Comparison of ENCODE assay signal across 24 cellular contexts in the genomic region with DNA sequence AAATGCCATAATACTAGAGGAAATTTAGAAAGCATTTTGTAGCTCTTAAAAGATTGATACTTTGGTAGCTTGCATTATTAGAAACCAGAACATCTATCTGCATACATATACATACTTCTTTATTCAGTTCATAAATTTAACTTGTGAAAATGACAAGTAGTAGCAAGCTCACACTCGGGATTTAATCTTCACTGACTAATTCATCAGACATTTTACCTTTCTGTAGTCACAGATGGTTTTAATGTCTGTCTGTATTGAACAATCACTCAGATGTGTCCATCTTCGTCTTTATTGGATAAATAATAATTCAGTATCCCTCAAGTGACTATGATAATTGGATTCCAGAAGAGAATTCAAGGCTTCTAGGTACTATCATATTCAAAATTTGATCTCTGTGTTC.
"Had no signal": no experiment of that assay in that cellular context is flagged by ENCODE, and none has a peak within 500 bp of the region (broad histone marks: within the 10 kb centered on the region; RNA-seq: fewer than 3 reads in every experiment).

No MANE protein-coding gene starts in this region.

- FAIRE-seq: kidney had no signal

- H3K9me3 ChIP-seq: lower lobe of right lung, ovary, right lobe of liver, testis, thyroid gland, transverse colon, vagina had no signal

- H3K27me3 ChIP-seq: left lung, ovary, right atrium auricular region, right lobe of liver, stomach, testis, thyroid gland, transverse colon, upper lobe of left lung, vagina had no signal

- DNase-seq: hippocampal formation; kidney; left colon; left lung; lower lobe of right lung; mesendoderm; naive B cell; natural killer cell; nephron progenitor cell; ovary; right lobe of liver; stimulated activated CD4-positive, alpha-beta T cell treated with anti-CD3 and anti-CD28 coated beads, Interleukin-12 subunit alpha, Interleukin-12 subunit beta, amount 100 ng/mL, for 4 hours; stimulated activated CD4-positive, alpha-beta T cell treated with anti-CD3 and anti-CD28 coated beads, Interleukin-15, amount 100 ng/mL, for 24 hours; stimulated activated CD4-positive, alpha-beta T cell treated with anti-CD3 and anti-CD28 coated beads, Interleukin-2, amount 100 ng/mL, for 24 hours; stimulated activated CD4-positive, alpha-beta T cell treated with anti-CD3 and anti-CD28 coated beads, Interleukin-4, amount 100 ng/mL, for 1 hour; stimulated activated naive B cell treated with anti-CD40 and anti-IgM and Interleukin-4, amounts not matched to agents 10 μg/mL and 1 μg/mL and 100 μg/mL, for 72 hours; stimulated activated naive CD8-positive, alpha-beta T cell treated with anti-CD3 and anti-CD28 coated beads, Interleukin-15, Interleukin-2, amounts not matched to agents 100 U/mL and 50 U/mL, for 24 hours; stomach; testis; thyroid gland; transverse colon; upper lobe of left lung had no signal

- H3K27ac ChIP-seq: left lung, lower lobe of right lung, ovary, right atrium auricular region, right lobe of liver, stomach, testis, thyroid gland, transverse colon, upper lobe of left lung, vagina had no signal

- H3K4me3 ChIP-seq: left lung, lower lobe of right lung, ovary, right atrium auricular region, right lobe of liver, stomach, testis, thyroid gland, transverse colon, upper lobe of left lung, vagina had no signal

- ATAC-seq: left colon; left lung; lower lobe of right lung; natural killer cell; right lobe of liver; stimulated activated naive B cell treated with anti-CD40 and anti-IgM and Interleukin-4, amounts not matched to agents 10 μg/mL and 1 μg/mL and 100 μg/mL, for 72 hours; stimulated activated naive CD8-positive, alpha-beta T cell treated with anti-CD3 and anti-CD28 coated beads, Interleukin-15, Interleukin-2, amounts not matched to agents 100 U/mL and 50 U/mL, for 24 hours had no signal

- H3K4me1 ChIP-seq: left lung, lower lobe of right lung, right atrium auricular region, right lobe of liver, stomach, testis, thyroid gland, transverse colon, upper lobe of left lung, vagina had no signal

- H3K36me3 ChIP-seq: left lung, lower lobe of right lung, ovary, right atrium auricular region, right lobe of liver, stomach, thyroid gland, transverse colon, upper lobe of left lung, vagina had no signal
